24 cellular contexts compared by ENCODE assay signal in genomic region chrY:13092986-13093385, GRCh38.
DNase-seq lines count a peak whose midpoint lies in the region; ATAC-seq, FAIRE-seq and TF ChIP-seq lines count a peak whose summit lies in the region.
"Had no signal": no experiment of that assay in that cellular context is flagged by ENCODE, and none has a peak within 500 bp of the region (broad histone marks: within the 10 kb centered on the region; RNA-seq: fewer than 3 reads in every experiment).

No MANE protein-coding gene starts in this region.

- no peak overlapping the region for H2BK20ac ChIP-seq in H1 (ENCODE audit: low read length)

- H4K5ac ChIP-seq in H1 (ENCODE audit: insufficient read length, low read depth, low read length) = peak overlapping the region; percentile 95

- peaks cover 0 to 8% (median 3%) of the 10 kb centered on the region in 4 experiments; a peak in 4 of 7 replicates for H3K4me1 ChIP-seq in H1 (replicated peaks in 1 of 4; ENCODE audit: control insufficient read depth in 3 of 4, insufficient read depth in 4 of 4, low read length in 3 of 4)
- H3K4me1 ChIP-seq in tibial nerve = no peaks in the 10 kb centered on the region
- H3K4me1 ChIP-seq: BE2C had no signal

- no peak overlapping the region for H3K56ac ChIP-seq in H1 (replicated peaks; ENCODE audit: insufficient read length, low read depth, low read length)

- H3K27ac Mint-ChIP-seq in T-helper 2 cell treated with Interferon-gamma antibody and Interleukin-4, amounts not matched to agents 5 μg/mL and 100 μg/mL, for 36 hours = peak overlapping the region; percentile 72
- H3K27ac Mint-ChIP-seq: CD14-positive monocyte; CD8-positive, alpha-beta memory T cell; H9 had no signal

- H3K36me3 Mint-ChIP-seq in T-helper 2 cell treated with Interferon-gamma antibody and Interleukin-4, amounts not matched to agents 5 μg/mL and 100 μg/mL, for 36 hours (ENCODE audit: low read depth) = peaks cover 6% of the 10 kb centered on the region
- H3K36me3 Mint-ChIP-seq: CD14-positive monocyte; CD8-positive, alpha-beta memory T cell had no signal

- H3K23me2 ChIP-seq in H1 (ENCODE audit: low read depth, low read length) = no peaks in the 10 kb centered on the region

- H3K27me3 ChIP-seq in H1 (replicated peaks in 1 of 4; ENCODE audit: control insufficient read depth in 3 of 4, extremely low read depth in 1 of 4, insufficient read depth in 3 of 4, low read length in 3 of 4) = no peaks in the 10 kb centered on the region
- no peaks in the 10 kb centered on the region for H3K27me3 ChIP-seq in tibial nerve
- H3K27me3 ChIP-seq: BE2C had no signal

- CTCF ChIA-PET in H1 (lab: Charles Lee; ENCODE audit: partially characterized antibody) = interaction anchor here (1.1 kb wide), 1 partner anchor 251 kb away, joined by 3 read pairs; no protein-coding TSS in a partner anchor

- no peaks in the 10 kb centered on the region for H3K79me1 ChIP-seq in H1 (ENCODE audit: low read depth, low read length)

- TF ChIP-seq EP300 in H1 (IDR thresholded peaks at IDR 0.05; ENCODE audit: borderline replicate concordance in 1 of 2, low read depth in 2 of 2, low read length in 2 of 2) (no peak), tibial nerve (IDR thresholded peaks at IDR 0.05) (no peak)

- H3K79me2 ChIP-seq in H1 (ENCODE audit: control insufficient read depth in 1 of 2, insufficient read depth in 2 of 2, low read length in 2 of 2) = no peaks in the 10 kb centered on the region

- no peak overlapping the region for H2BK15ac ChIP-seq in H1 (ENCODE audit: low read length)

- H4K8ac ChIP-seq in H1 (ENCODE audit: extremely low read depth, insufficient read depth, low read length) = no peak overlapping the region

- peak overlapping the region; percentile 73 for H4K91ac ChIP-seq in H1 (replicated peaks; ENCODE audit: insufficient read length, low read length)

- H3K14ac ChIP-seq in H1 (ENCODE audit: insufficient read length) = no peak overlapping the region

- no peak for TF ChIP-seq POLR2A in H1 (IDR thresholded peaks at IDR 0.05; ENCODE audit: control extremely low read depth in 1 of 2, low read depth in 2 of 2, low read length in 2 of 2)
- no peak for TF ChIP-seq POLR2A in tibial nerve (IDR thresholded peaks at IDR 0.05)

- FAIRE-seq in GM19239 (lab: Jason Lieb, UNC) (peak; percentile 31), H1 (lab: Jason Lieb, UNC) (no peak)
- FAIRE-seq: RCC 7860 had no signal

- H2AK5ac ChIP-seq in H1 (ENCODE audit: low read depth, low read length) = no peak overlapping the region

- POLR2A ChIA-PET in H1 (lab: Charles Lee; ENCODE audit: partially characterized antibody) = interaction anchor here (1.1 to 1.7 kb wide), 3 partner anchors 106 to 166 kb away, joined by 3 to 5 read pairs (median 4); no protein-coding TSS in a partner anchor

- H3K23ac ChIP-seq in H1 (ENCODE audit: insufficient read length) = no peak overlapping the region

- TF ChIP-seq CTCF in H1 (IDR thresholded peaks at IDR 0.05; ENCODE audit: control extremely low read depth in 1 of 3, insufficient read depth in 1 of 3, low read depth in 1 of 3, low read length in 3 of 3) = no peak
- no peak for TF ChIP-seq CTCF in tibial nerve (IDR thresholded peaks at IDR 0.05)

- H3K4me1 Mint-ChIP-seq in T-helper 2 cell treated with Interferon-gamma antibody and Interleukin-4, amounts not matched to agents 5 μg/mL and 100 μg/mL, for 36 hours (ENCODE audit: low read depth) = peaks cover 25% of the 10 kb centered on the region
- H3K4me1 Mint-ChIP-seq: CD14-positive monocyte, H9 had no signal

- H3K4me3 ChIP-seq in H1 (ENCODE audit: extremely low read depth in 1 of 4, insufficient read depth in 2 of 4, low read depth in 3 of 4, low read length in 4 of 4) (no peak overlapping the region), tibial nerve (no peak overlapping the region)

- H3K36me3 ChIP-seq in H1 (ENCODE audit: control insufficient read depth in 2 of 4, insufficient read depth in 4 of 4, low read length in 3 of 4) (peaks cover 0 to 6% (median 2%) of the 10 kb centered on the region in 4 experiments; a peak in 2 of 8 replicates), tibial nerve (no peaks in the 10 kb centered on the region)
- H3K36me3 ChIP-seq: BE2C had no signal

- DNase-seq in EL = peak; percentile 6
- DNase-seq in GM19239 (ENCODE audit: insufficient read length, low spot score) = no peak
- no peak for DNase-seq in T-helper 2 cell treated with Interferon-gamma antibody and Interleukin-4, amounts not matched to agents 5 μg/mL and 100 μg/mL, for 36 hours (ENCODE audit: low spot score)
- no peak for DNase-seq in H1 (ENCODE audit: low read depth in 1 of 2, low spot score in 2 of 2)
- no peak for DNase-seq in SK-N-DZ (ENCODE audit: low spot score)
- no peak for DNase-seq in tibial nerve (ENCODE audit: low spot score in 2 of 2)
- no peak for DNase-seq in NCI-H2107 (lab: John Stamatoyannopoulos, UW)
- DNase-seq: BE2C; CD8-positive, alpha-beta memory T cell; DMS 273 treated with DMSO at 0.1 percent for 48 hours; DMS79; H9; Karpas-422; NCI-H1105; NCI-H1436 treated with DMSO at 0.1 percent for 48 hours; NCI-H187 treated with DMSO at 0.1 percent for 48 hours; NCI-H524; NCI-H774; SIG-M5; SK-N-SH had no signal

- H3K9me3 Mint-ChIP-seq in T-helper 2 cell treated with Interferon-gamma antibody and Interleukin-4, amounts not matched to agents 5 μg/mL and 100 μg/mL, for 36 hours = peaks cover 3% of the 10 kb centered on the region
- H3K9me3 Mint-ChIP-seq: CD8-positive, alpha-beta memory T cell; H9 had no signal

- H2AFZ ChIP-seq in H1 (ENCODE audit: low read length) = no peak overlapping the region

- TF ChIP-seq RAD21 in H1 (IDR thresholded peaks at IDR 0.05 in 1 of 2, conservative IDR thresholded peaks at IDR 0.05 in 1 of 2; ENCODE audit: low read depth in 2 of 2, low read length in 2 of 2) = no peak

- H2BK5ac ChIP-seq in H1 (ENCODE audit: low read depth, low read length) = peak overlapping the region; percentile 87; the same call in 1 of the 2 replicates

- H3K27ac ChIP-seq in H1 (ENCODE audit: low read depth, low read length) = peak overlapping the region; percentile 70
- no peak overlapping the region for H3K27ac ChIP-seq in tibial nerve
- H3K27ac ChIP-seq: HL-60 had no signal

- H3K9ac ChIP-seq in H1 (replicated peaks in 1 of 4; ENCODE audit: extremely low read depth in 1 of 4, low read depth in 3 of 4, low read length in 3 of 4) = no peak overlapping the region; a peak in 1 of 7 replicates
- H3K9ac ChIP-seq: SK-N-SH had no signal

- H3K4ac ChIP-seq in H1 (replicated peaks; ENCODE audit: insufficient read length, low read depth, low read length) = no peak overlapping the region

- peak overlapping the region; percentile 60; the same call in 1 of the 2 replicates for H3K18ac ChIP-seq in H1 (ENCODE audit: extremely low read depth, low read length)

- 40% methylated on average over 2 of the region's 2 CpGs; no CpG with 5 or more reads in 1 of the 2 experiments for WGBS in H1 (ENCODE audit: extremely low coverage in 1 of 2, insufficient coverage in 1 of 2, insufficient read length in 1 of 2, insufficient replicate concordance in 2 of 2, low coverage in 1 of 2, low lambda C conversion rate in 2 of 2, missing lambda C conversion rate in 1 of 2), 2 experiments
- WGBS in tibial nerve, 2 donors = 27% methylated on average over 2 of the region's 2 CpGs; no CpG with 5 or more reads in 1 of the 2 donors

- no peak for ATAC-seq in HG03097 (IDR thresholded peaks at IDR 0.05; ENCODE audit: low FRiP score, unreplicated experiment)

- H4K20me1 ChIP-seq in H1 (replicated peaks in 1 of 2; ENCODE audit: control insufficient read depth in 1 of 2, insufficient read depth in 2 of 2, low read length in 2 of 2) = no peaks in the 10 kb centered on the region

- H3K9me3 ChIP-seq in H1 (ENCODE audit: insufficient read depth in 2 of 2, low read depth in 1 of 2, low read length in 1 of 2) (peaks cover 11% of the 10 kb centered on the region in 2 experiments; a peak in 3 of 4 replicates), tibial nerve (no peaks in the 10 kb centered on the region)
- H3K9me3 ChIP-seq: BE2C, SK-N-SH had no signal

- H3K27me3 Mint-ChIP-seq in T-helper 2 cell treated with Interferon-gamma antibody and Interleukin-4, amounts not matched to agents 5 μg/mL and 100 μg/mL, for 36 hours (ENCODE audit: low read depth) = no peaks in the 10 kb centered on the region

- peak overlapping the region; percentile 5; the same call in 1 of the 2 replicates for H2BK12ac ChIP-seq in H1 (ENCODE audit: low read depth, low read length)

- peak overlapping the region; percentile 69 for H3K4me3 Mint-ChIP-seq in T-helper 2 cell treated with Interferon-gamma antibody and Interleukin-4, amounts not matched to agents 5 μg/mL and 100 μg/mL, for 36 hours
- H3K4me3 Mint-ChIP-seq: CD14-positive monocyte; CD8-positive, alpha-beta memory T cell; H9 had no signal

- H2BK120ac ChIP-seq in H1 (replicated peaks; ENCODE audit: low read depth, low read length) = peak overlapping the region; percentile 90

- H3K4me2 ChIP-seq in H1 (ENCODE audit: insufficient read depth in 1 of 2, low read depth in 2 of 2, low read length in 2 of 2) = peak overlapping the region in 1 of 2 experiments; percentile 11; a peak in 1 of 4 replicates
- H3K4me2 ChIP-seq: SK-N-SH had no signal

TF ChIP-seq in H1, 55 proteins besides CTCF, POLR2A, EP300 and RAD21:
- no peak for TF ChIP-seq HDAC6 (IDR thresholded peaks at IDR 0.05; ENCODE audit: low read depth, low read length)
- no peak for TF ChIP-seq RBBP5 (IDR thresholded peaks at IDR 0.05; ENCODE audit: borderline replicate concordance, low read depth, low read length)
- TF ChIP-seq PHF8 (conservative IDR thresholded peaks at IDR 0.05; ENCODE audit: low read depth, low read length) = no peak
- TF ChIP-seq KDM5A (IDR thresholded peaks at IDR 0.05; ENCODE audit: low read length) = no peak
